Comparison of ENCODE assay signal across 22 cellular contexts in the genomic region with DNA sequence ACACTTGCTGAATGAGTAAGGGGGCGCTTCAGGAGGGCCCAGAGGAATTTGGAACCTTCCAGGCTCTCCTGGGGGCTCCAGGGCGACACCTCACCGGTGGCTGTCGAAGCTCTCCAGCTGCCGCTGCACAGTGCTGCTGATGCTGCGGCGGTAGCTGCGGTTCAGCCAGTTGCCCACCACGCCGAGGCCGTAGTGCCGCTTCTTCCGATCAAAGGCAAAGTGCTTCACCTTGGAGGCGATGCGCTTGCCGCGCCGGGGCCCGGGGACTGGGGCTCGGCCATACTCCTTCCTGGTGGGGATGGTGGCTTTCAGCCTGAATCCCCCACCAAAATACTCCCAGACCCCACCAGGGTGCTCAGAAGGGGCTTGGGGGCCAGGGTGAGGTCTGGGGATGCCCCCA.
"Had no signal": no experiment of that assay in that cellular context is flagged by ENCODE, and none has a peak within 500 bp of the region (broad histone marks: within the 10 kb centered on the region; RNA-seq: fewer than 3 reads in every experiment).

No MANE protein-coding gene starts in this region.

- H3K9me3 Mint-ChIP-seq: natural killer cell treated with Interleukin-12 subunit alpha and Interleukin-12 subunit beta and Interleukin-15 and Interleukin-18, amount 100 ng/mL, for 72 hours; neural progenitor cell; stimulated activated naive CD8-positive, alpha-beta T cell treated with anti-CD3 and anti-CD28 coated beads, Interleukin-15, Interleukin-2, amounts not matched to agents 100 ng/mL and 50 ng/mL, for 24 hours had no signal

- H3K27ac ChIP-seq: coronary artery, hepatocyte, neural progenitor cell, pancreas, prostate gland, sigmoid colon, skin epidermis, testis, upper lobe of right lung, vagina had no signal

- H3K4me3 Mint-ChIP-seq: natural killer cell treated with Interleukin-12 subunit alpha and Interleukin-12 subunit beta and Interleukin-15 and Interleukin-18, amount 100 ng/mL, for 72 hours; neural progenitor cell; stimulated activated naive CD8-positive, alpha-beta T cell treated with anti-CD3 and anti-CD28 coated beads, Interleukin-15, Interleukin-2, amounts not matched to agents 100 ng/mL and 50 ng/mL, for 24 hours had no signal

- H3K36me3 Mint-ChIP-seq: neural progenitor cell had no signal

- H3K4me1 ChIP-seq: neural progenitor cell, pancreas, prostate gland, sigmoid colon, upper lobe of right lung, vagina had no signal

- DNase-seq: effector CD4-positive, alpha-beta T cell; foreskin melanocyte; head of caudate nucleus; left colon; left ventricle myocardium superior; mesenchymal stem cell; midbrain; occipital lobe; sigmoid colon; testis; upper lobe of right lung had no signal

- H3K9ac ChIP-seq: neural progenitor cell had no signal

- H3K27me3 ChIP-seq: hepatocyte, neural progenitor cell, pancreas, sigmoid colon, testis, tibial nerve, upper lobe of right lung, vagina had no signal

- H3K27me3 Mint-ChIP-seq: natural killer cell treated with Interleukin-12 subunit alpha and Interleukin-12 subunit beta and Interleukin-15 and Interleukin-18, amount 100 ng/mL, for 72 hours; stimulated activated naive CD8-positive, alpha-beta T cell treated with anti-CD3 and anti-CD28 coated beads, Interleukin-15, Interleukin-2, amounts not matched to agents 100 ng/mL and 50 ng/mL, for 24 hours had no signal

- H3K36me3 ChIP-seq: neural progenitor cell, prostate gland had no signal

- H3K4me3 ChIP-seq: coronary artery, hepatocyte, lung, neural progenitor cell, pancreas, prostate gland, sigmoid colon, skin epidermis, testis, tibial nerve, upper lobe of right lung, vagina had no signal

- H3K9me3 ChIP-seq: pancreas, prostate gland, sigmoid colon, testis, tibial nerve, upper lobe of right lung, vagina had no signal

- H3K27ac Mint-ChIP-seq: natural killer cell treated with Interleukin-12 subunit alpha and Interleukin-12 subunit beta and Interleukin-15 and Interleukin-18, amount 100 ng/mL, for 72 hours; neural progenitor cell; stimulated activated naive CD8-positive, alpha-beta T cell treated with anti-CD3 and anti-CD28 coated beads, Interleukin-15, Interleukin-2, amounts not matched to agents 100 ng/mL and 50 ng/mL, for 24 hours had no signal

- H3K4me2 ChIP-seq: hepatocyte, neural progenitor cell had no signal

- ATAC-seq: left colon; left ventricle myocardium superior; natural killer cell treated with Interleukin-12 subunit alpha and Interleukin-12 subunit beta and Interleukin-15 and Interleukin-18, amount 100 ng/mL, for 72 hours; pancreas; upper lobe of right lung had no signal
